Comparison of ENCODE assay signal across 1 cellular context in genomic region chr6:34391711-34392496, GRCh38.
TF ChIP-seq lines count a peak whose summit lies in the region.

No MANE protein-coding gene starts in this region.

TF ChIP-seq in HepG2, 621 proteins besides CTCF, POLR2A, EP300 and RAD21 (continued from another document and continues in another):
- TF ChIP-seq, protein P1, sequence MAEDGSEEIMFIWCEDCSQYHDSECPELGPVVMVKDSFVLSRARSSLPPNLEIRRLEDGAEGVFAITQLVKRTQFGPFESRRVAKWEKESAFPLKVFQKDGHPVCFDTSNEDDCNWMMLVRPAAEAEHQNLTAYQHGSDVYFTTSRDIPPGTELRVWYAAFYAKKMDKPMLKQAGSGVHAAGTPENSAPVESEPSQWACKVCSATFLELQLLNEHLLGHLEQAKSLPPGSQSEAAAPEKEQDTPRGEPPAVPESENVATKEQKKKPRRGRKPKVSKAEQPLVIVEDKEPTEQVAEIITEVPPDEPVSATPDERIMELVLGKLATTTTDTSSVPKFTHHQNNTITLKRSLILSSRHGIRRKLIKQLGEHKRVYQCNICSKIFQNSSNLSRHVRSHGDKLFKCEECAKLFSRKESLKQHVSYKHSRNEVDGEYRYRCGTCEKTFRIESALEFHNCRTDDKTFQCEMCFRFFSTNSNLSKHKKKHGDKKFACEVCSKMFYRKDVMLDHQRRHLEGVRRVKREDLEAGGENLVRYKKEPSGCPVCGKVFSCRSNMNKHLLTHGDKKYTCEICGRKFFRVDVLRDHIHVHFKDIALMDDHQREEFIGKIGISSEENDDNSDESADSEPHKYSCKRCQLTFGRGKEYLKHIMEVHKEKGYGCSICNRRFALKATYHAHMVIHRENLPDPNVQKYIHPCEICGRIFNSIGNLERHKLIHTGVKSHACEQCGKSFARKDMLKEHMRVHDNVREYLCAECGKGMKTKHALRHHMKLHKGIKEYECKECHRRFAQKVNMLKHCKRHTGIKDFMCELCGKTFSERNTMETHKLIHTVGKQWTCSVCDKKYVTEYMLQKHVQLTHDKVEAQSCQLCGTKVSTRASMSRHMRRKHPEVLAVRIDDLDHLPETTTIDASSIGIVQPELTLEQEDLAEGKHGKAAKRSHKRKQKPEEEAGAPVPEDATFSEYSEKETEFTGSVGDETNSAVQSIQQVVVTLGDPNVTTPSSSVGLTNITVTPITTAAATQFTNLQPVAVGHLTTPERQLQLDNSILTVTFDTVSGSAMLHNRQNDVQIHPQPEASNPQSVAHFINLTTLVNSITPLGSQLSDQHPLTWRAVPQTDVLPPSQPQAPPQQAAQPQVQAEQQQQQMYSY (CRISPR knock-in tag; IDR thresholded peaks at IDR 0.05), result 0 out of 2 replicates have a peak, but pooled peaks have one; percentile 35
- peak; percentile 41 for TF ChIP-seq PRPF4 (IDR thresholded peaks at IDR 0.05; ENCODE audit: low read depth, low read length, poor library complexity, severe bottlenecking)
- no peak for TF ChIP-seq NCOA1 (CRISPR knock-in tag; IDR thresholded peaks at IDR 0.05)
- TF ChIP-seq, protein P2, sequence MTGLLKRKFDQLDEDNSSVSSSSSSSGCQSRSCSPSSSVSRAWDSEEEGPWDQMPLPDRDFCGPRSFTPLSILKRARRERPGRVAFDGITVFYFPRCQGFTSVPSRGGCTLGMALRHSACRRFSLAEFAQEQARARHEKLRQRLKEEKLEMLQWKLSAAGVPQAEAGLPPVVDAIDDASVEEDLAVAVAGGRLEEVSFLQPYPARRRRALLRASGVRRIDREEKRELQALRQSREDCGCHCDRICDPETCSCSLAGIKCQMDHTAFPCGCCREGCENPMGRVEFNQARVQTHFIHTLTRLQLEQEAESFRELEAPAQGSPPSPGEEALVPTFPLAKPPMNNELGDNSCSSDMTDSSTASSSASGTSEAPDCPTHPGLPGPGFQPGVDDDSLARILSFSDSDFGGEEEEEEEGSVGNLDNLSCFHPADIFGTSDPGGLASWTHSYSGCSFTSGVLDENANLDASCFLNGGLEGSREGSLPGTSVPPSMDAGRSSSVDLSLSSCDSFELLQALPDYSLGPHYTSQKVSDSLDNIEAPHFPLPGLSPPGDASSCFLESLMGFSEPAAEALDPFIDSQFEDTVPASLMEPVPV (CRISPR knock-in tag; IDR thresholded peaks at IDR 0.05), result peak; percentile 44; the same call in 1 of the 2 replicates
- TF ChIP-seq PRMT3 (CRISPR knock-in tag; IDR thresholded peaks at IDR 0.05; ENCODE audit: borderline replicate concordance, low read depth), result peak; percentile 59; the same call in 1 of the 2 replicates
- no peak for TF ChIP-seq PHF5A (CRISPR knock-in tag; IDR thresholded peaks at IDR 0.05; ENCODE audit: low read depth, unreplicated experiment)
- no peak; the same call in 1 of the 2 replicates for TF ChIP-seq DR1 (CRISPR knock-in tag; IDR thresholded peaks at IDR 0.05)
- no peak for TF ChIP-seq ZBTB7B (CRISPR knock-in tag; IDR thresholded peaks at IDR 0.05)
- 0 out of 2 replicates have a peak, but pooled peaks have one; percentile 19 for TF ChIP-seq FOXM1 (CRISPR knock-in tag; IDR thresholded peaks at IDR 0.05)
- TF ChIP-seq FOXK1 (CRISPR knock-in tag; IDR thresholded peaks at IDR 0.05; ENCODE audit: borderline replicate concordance, low read depth), result no peak; the same call in 1 of the 2 replicates
- no peak; the same call in 1 of the 2 replicates for TF ChIP-seq KLF11 (CRISPR knock-in tag; IDR thresholded peaks at IDR 0.05)
- TF ChIP-seq FOXO1 (CRISPR knock-in tag; IDR thresholded peaks at IDR 0.05), result no peak
- no peak for TF ChIP-seq CCAR2 (optimal IDR thresholded peaks at IDR 0.05; ENCODE audit: low read depth, low read length)
- no peak for TF ChIP-seq NCOA2 (CRISPR knock-in tag; IDR thresholded peaks at IDR 0.05)
- TF ChIP-seq ATAD3A (CRISPR knock-in tag; IDR thresholded peaks at IDR 0.05), result peak; percentile 54; the same call in 1 of the 2 replicates
- no peak for TF ChIP-seq U2AF2 (IDR thresholded peaks at IDR 0.05; ENCODE audit: low read depth, low read length)
- no peak for TF ChIP-seq ZNF10 (CRISPR knock-in tag; IDR thresholded peaks at IDR 0.05; ENCODE audit: borderline replicate concordance, low read depth)
- TF ChIP-seq ZNF574 (CRISPR knock-in tag; IDR thresholded peaks at IDR 0.05), result peak; percentile 49; the same call in 1 of the 2 replicates
- no peak for TF ChIP-seq TBL1XR1 (IDR thresholded peaks at IDR 0.05; ENCODE audit: borderline replicate concordance, low read length, partially characterized antibody)
- TF ChIP-seq, protein P3, sequence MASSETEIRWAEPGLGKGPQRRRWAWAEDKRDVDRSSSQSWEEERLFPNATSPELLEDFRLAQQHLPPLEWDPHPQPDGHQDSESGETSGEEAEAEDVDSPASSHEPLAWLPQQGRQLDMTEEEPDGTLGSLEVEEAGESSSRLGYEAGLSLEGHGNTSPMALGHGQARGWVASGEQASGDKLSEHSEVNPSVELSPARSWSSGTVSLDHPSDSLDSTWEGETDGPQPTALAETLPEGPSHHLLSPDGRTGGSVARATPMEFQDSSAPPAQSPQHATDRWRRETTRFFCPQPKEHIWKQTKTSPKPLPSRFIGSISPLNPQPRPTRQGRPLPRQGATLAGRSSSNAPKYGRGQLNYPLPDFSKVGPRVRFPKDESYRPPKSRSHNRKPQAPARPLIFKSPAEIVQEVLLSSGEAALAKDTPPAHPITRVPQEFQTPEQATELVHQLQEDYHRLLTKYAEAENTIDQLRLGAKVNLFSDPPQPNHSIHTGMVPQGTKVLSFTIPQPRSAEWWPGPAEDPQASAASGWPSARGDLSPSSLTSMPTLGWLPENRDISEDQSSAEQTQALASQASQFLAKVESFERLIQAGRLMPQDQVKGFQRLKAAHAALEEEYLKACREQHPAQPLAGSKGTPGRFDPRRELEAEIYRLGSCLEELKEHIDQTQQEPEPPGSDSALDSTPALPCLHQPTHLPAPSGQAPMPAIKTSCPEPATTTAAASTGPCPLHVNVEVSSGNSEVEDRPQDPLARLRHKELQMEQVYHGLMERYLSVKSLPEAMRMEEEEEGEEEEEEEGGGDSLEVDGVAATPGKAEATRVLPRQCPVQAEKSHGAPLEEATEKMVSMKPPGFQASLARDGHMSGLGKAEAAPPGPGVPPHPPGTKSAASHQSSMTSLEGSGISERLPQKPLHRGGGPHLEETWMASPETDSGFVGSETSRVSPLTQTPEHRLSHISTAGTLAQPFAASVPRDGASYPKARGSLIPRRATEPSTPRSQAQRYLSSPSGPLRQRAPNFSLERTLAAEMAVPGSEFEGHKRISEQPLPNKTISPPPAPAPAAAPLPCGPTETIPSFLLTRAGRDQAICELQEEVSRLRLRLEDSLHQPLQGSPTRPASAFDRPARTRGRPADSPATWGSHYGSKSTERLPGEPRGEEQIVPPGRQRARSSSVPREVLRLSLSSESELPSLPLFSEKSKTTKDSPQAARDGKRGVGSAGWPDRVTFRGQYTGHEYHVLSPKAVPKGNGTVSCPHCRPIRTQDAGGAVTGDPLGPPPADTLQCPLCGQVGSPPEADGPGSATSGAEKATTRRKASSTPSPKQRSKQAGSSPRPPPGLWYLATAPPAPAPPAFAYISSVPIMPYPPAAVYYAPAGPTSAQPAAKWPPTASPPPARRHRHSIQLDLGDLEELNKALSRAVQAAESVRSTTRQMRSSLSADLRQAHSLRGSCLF (CRISPR knock-in tag; IDR thresholded peaks at IDR 0.05; ENCODE audit: borderline replicate concordance), result 0 out of 2 replicates have a peak, but pooled peaks have one; percentile 58
- 0 out of 2 replicates have a peak, but pooled peaks have one; percentile 22 for TF ChIP-seq IRX3 (CRISPR knock-in tag; IDR thresholded peaks at IDR 0.05; ENCODE audit: borderline replicate concordance, low read depth)
- no peak for TF ChIP-seq SUZ12 (IDR thresholded peaks at IDR 0.05; ENCODE audit: low read depth, low read length)
- no peak for TF ChIP-seq ZNF652 (CRISPR knock-in tag; IDR thresholded peaks at IDR 0.05; ENCODE audit: borderline replicate concordance, low read depth)
- TF ChIP-seq STAG1 (CRISPR knock-in tag; IDR thresholded peaks at IDR 0.05), result no peak
- no peak for TF ChIP-seq RFX3 (CRISPR knock-in tag; IDR thresholded peaks at IDR 0.05)
- no peak; the same call in 1 of the 2 replicates for TF ChIP-seq CEBPG (CRISPR knock-in tag; IDR thresholded peaks at IDR 0.05)
- no peak for TF ChIP-seq NFATC3 (CRISPR knock-in tag; IDR thresholded peaks at IDR 0.05)
- TF ChIP-seq, protein P4, sequence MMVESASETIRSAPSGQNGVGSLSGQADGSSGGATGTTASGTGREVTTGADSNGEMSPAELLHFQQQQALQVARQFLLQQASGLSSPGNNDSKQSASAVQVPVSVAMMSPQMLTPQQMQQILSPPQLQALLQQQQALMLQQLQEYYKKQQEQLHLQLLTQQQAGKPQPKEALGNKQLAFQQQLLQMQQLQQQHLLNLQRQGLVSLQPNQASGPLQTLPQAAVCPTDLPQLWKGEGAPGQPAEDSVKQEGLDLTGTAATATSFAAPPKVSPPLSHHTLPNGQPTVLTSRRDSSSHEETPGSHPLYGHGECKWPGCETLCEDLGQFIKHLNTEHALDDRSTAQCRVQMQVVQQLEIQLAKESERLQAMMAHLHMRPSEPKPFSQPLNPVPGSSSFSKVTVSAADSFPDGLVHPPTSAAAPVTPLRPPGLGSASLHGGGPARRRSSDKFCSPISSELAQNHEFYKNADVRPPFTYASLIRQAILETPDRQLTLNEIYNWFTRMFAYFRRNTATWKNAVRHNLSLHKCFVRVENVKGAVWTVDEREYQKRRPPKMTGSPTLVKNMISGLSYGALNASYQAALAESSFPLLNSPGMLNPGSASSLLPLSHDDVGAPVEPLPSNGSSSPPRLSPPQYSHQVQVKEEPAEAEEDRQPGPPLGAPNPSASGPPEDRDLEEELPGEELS (CRISPR knock-in tag; IDR thresholded peaks at IDR 0.05), result no peak
- TF ChIP-seq ZNF546 (CRISPR knock-in tag; conservative IDR thresholded peaks at IDR 0.05), result no peak
- 0 out of 2 replicates have a peak, but pooled peaks have one; percentile 15 for TF ChIP-seq CBX5 (CRISPR knock-in tag; IDR thresholded peaks at IDR 0.05; ENCODE audit: borderline replicate concordance)
- peak; percentile 31; the same call in 1 of the 2 replicates for TF ChIP-seq ZNF678 (CRISPR knock-in tag; IDR thresholded peaks at IDR 0.05)
- TF ChIP-seq SOX13 (IDR thresholded peaks at IDR 0.05), result no peak
- TF ChIP-seq SOX13 (CRISPR knock-in tag; conservative IDR thresholded peaks at IDR 0.05 in 1 of 2, IDR thresholded peaks at IDR 0.05 in 1 of 2), result peak in 1 of 2 experiments; percentile 26; a peak in 1 of 4 replicates
- no peak for TF ChIP-seq ZNF234 (CRISPR knock-in tag; conservative IDR thresholded peaks at IDR 0.05)
- no peak for TF ChIP-seq NBN (conservative IDR thresholded peaks at IDR 0.05)
- TF ChIP-seq, protein P5, sequence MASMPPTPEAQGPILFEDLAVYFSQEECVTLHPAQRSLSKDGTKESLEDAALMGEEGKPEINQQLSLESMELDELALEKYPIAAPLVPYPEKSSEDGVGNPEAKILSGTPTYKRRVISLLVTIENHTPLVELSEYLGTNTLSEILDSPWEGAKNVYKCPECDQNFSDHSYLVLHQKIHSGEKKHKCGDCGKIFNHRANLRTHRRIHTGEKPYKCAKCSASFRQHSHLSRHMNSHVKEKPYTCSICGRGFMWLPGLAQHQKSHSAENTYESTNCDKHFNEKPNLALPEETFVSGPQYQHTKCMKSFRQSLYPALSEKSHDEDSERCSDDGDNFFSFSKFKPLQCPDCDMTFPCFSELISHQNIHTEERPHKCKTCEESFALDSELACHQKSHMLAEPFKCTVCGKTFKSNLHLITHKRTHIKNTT (CRISPR knock-in tag; IDR thresholded peaks at IDR 0.05), result no peak
- TF ChIP-seq MAF1 (CRISPR knock-in tag; IDR thresholded peaks at IDR 0.05; ENCODE audit: borderline replicate concordance), result peak; percentile 76; the same call in 1 of the 2 replicates
- no peak for TF ChIP-seq AHR (CRISPR knock-in tag; IDR thresholded peaks at IDR 0.05)
- TF ChIP-seq RNF2 (conservative IDR thresholded peaks at IDR 0.05; ENCODE audit: low read depth), result peak; percentile 94
- no peak for TF ChIP-seq HOXA7 (CRISPR knock-in tag; IDR thresholded peaks at IDR 0.05)
- peak; percentile 10; the same call in 1 of the 2 replicates for TF ChIP-seq ZNF343 (CRISPR knock-in tag; IDR thresholded peaks at IDR 0.05)
- no peak for TF ChIP-seq ZNF335 (CRISPR knock-in tag; IDR thresholded peaks at IDR 0.05)
- TF ChIP-seq ZNF619 (CRISPR knock-in tag; IDR thresholded peaks at IDR 0.05), result 0 out of 2 replicates have a peak, but pooled peaks have one; percentile 38
